ENCODE assay signal across 7 cellular contexts in the genomic region with DNA sequence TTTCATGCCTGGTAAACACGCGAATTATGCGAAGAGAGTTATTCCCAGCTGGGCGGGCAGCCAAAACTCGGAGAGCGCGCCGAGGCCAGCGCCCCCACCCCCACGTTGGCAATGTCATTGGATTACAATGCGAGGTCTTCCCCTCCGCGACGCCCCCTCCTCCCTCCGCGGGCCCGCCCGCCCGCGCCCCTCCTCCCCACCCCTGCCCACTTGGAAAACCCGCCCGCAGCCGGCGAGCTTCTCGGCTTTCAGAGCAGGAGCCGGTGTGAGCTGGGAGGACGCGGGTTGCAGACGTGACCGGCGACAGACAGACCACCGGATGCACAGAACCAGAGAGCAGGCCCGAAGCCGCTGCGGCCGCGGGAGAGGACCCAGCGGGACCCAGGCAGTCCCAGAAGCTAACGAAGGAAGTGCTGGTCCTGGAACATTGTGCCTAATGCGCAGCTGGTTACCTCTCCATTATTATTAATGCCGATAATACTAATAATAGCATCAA. TPM values are rescaled to one million over a fixed set of nuclear protein-coding genes. Genes with fewer than 3 reads are reported as not detected.
DNase-seq lines count a peak whose midpoint lies in the region; ATAC-seq, FAIRE-seq and TF ChIP-seq lines count a peak whose summit lies in the region.

No MANE protein-coding gene starts in this region.

- WGBS in esophagus muscularis mucosa = 2% methylated on average over 14 of the region's 41 CpGs

- peak overlapping the region; percentile 78 for H3K9ac ChIP-seq in skeletal muscle satellite cell (ENCODE audit: low read depth, low read length)

- peaks cover 50 to 58% (median 56%) of the 10 kb centered on the region in 4 donors for H3K4me1 ChIP-seq in esophagus muscularis mucosa
- H3K4me1 ChIP-seq in skeletal muscle satellite cell (ENCODE audit: control insufficient read depth, insufficient read depth, low read length) = peaks cover 27% of the 10 kb centered on the region

- DNase-seq in GM19239 (ENCODE audit: insufficient read length, low spot score) (no peak), NCI-H524 treated with DMSO at 0.1 percent for 48 hours (lab: John Stamatoyannopoulos, UW) (peak; percentile 46), esophagus muscularis mucosa (ENCODE audit: extremely low spot score) (no peak), epidermal melanocyte (ENCODE audit: insufficient read length, low spot score) (no peak), COLO829 (ENCODE audit: low spot score) (no peak)

- peak overlapping the region; percentile 82 for H3K4me2 ChIP-seq in skeletal muscle satellite cell (ENCODE audit: low read length)

- H3K36me3 ChIP-seq in esophagus muscularis mucosa (no peaks in the 10 kb centered on the region), skeletal muscle satellite cell (ENCODE audit: insufficient read depth, low read length) (no peaks in the 10 kb centered on the region)

- no peak for TF ChIP-seq EP300 in esophagus muscularis mucosa (IDR thresholded peaks at IDR 0.05)

- no peak for ATAC-seq in GM18498 (IDR thresholded peaks at IDR 0.05; ENCODE audit: unreplicated experiment)

- no peak for TF ChIP-seq POLR2A in esophagus muscularis mucosa (IDR thresholded peaks at IDR 0.05; ENCODE audit: low read depth)

- no peak overlapping the region for H3K27ac ChIP-seq in esophagus muscularis mucosa (replicated peaks in 1 of 4)

- peak overlapping the region; percentile 32 to 58 (median 40) for H3K4me3 ChIP-seq in esophagus muscularis mucosa
- peak overlapping the region; percentile 67 for H3K4me3 ChIP-seq in skeletal muscle satellite cell (ENCODE audit: low read length)

- peak; percentile 21 for FAIRE-seq in GM19239 (lab: Jason Lieb, UNC)

- H3K27me3 ChIP-seq in esophagus muscularis mucosa (peaks cover 3 to 72% (median 48%) of the 10 kb centered on the region in 4 donors), skeletal muscle satellite cell (ENCODE audit: control insufficient read depth, insufficient read depth, low read length) (no peaks in the 10 kb centered on the region)

- TF ChIP-seq CTCF in esophagus muscularis mucosa (IDR thresholded peaks at IDR 0.05) = no peak

- H3K9me3 ChIP-seq in esophagus muscularis mucosa = no peaks in the 10 kb centered on the region
- H3K9me3 ChIP-seq in skeletal muscle satellite cell (replicated peaks; ENCODE audit: low read length) = no peaks in the 10 kb centered on the region

- intact Hi-C loops in esophagus muscularis mucosa (cut with DNase I) = loop anchor here (10.0 kb wide), 1 partner anchor 77 kb away; no protein-coding TSS in a partner anchor

RNA-seq across cellular contexts. Expression of a gene that starts 4.0 kb away (rescaled TPM):
- 1 to 10 TPM in 3 of 4 donors, under 1 TPM in 1; 0.42 to 9.1 (median 6.7) TPM for total RNA-seq in esophagus muscularis mucosa
- 0.76 and 3.7 TPM in 2 replicates for total RNA-seq in skeletal muscle satellite cell (2012; rRNA removed)
